Comparison of ENCODE assay signal across 10 cellular contexts in the genomic region with DNA sequence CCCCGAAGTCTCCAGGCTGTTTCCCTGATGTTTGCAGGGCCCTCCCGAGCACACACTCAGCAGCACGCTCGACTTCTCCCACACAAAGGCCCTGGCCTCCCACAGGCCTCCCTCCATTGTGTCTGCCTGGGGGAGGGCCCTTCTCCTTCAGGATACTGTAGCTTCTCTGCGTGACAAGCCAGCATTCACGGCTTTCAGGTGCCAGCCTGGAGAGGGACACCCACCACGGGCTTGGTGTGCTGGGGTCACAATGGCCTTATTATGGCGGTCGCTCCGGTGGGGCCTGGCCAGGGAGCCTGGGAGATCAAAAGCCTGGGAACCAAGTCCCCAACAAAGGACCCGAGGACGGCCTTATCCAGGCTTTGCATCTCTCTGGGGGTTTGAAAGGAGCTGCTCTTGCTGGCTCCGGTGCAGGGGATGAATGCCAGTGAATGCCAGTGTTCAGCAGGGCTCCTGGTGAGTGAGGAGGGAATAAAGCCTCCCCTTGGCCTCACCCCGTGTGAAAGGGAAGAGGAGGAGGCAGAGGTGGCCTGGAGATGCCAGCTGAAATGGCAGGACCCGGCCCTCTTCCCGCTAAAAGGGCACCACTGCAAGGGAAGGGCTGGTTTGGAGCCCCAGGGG. TPM values are rescaled to one million over a fixed set of nuclear protein-coding genes. Genes with fewer than 3 reads are reported as not detected.
DNase-seq lines count a peak whose midpoint lies in the region; ATAC-seq and TF ChIP-seq lines count a peak whose summit lies in the region.
"Had no signal": no experiment of that assay in that cellular context is flagged by ENCODE, and none has a peak within 500 bp of the region (broad histone marks: within the 10 kb centered on the region; RNA-seq: fewer than 3 reads in every experiment).

No MANE protein-coding gene starts in this region.

- whole genome bisulfite sequencing in gastroesophageal sphincter (ENCODE audit: low coverage in 1 of 2), 2 donors = 40 to 93% methylated on average over 1 to 3 of the region's 16 CpGs

- H3K27me3 ChIP-seq in gastroesophageal sphincter = no peaks in the 10 kb centered on the region

- H3K27ac Mint-ChIP-seq in activated CD8-positive, alpha-beta T cell treated with anti-CD3 and anti-CD28 coated beads, Interleukin-2, amount 10 ng/mL, durations not matched to agents 7 days and 5 days = no peak overlapping the region

- no peak for TF ChIP-seq CTCF in gastroesophageal sphincter (IDR thresholded peaks at IDR 0.05)

- H3K27ac ChIP-seq in gastroesophageal sphincter = peak overlapping the region in 3 of 4 donors; percentile 55 to 74 (median 73)

- H3K4me3 Mint-ChIP-seq in activated CD8-positive, alpha-beta T cell treated with anti-CD3 and anti-CD28 coated beads, Interleukin-2, amount 10 ng/mL, durations not matched to agents 7 days and 5 days = no peak overlapping the region

- DNase-seq in ELR (ENCODE audit: low read depth) = peak; percentile 14
- DNase-seq in RPMI7951 (ENCODE audit: low read depth) = peak; percentile 39
- DNase-seq in retina = peak; percentile 91
- DNase-seq in effector CD8-positive, alpha-beta T cell (lab: John Stamatoyannopoulos, UW) = no peak
- DNase-seq in SKM-1 treated with dmso at 0.1 percent for 144 hours (lab: John Stamatoyannopoulos, UW; ENCODE audit: unreplicated experiment) = no peak
- DNase-seq in activated CD8-positive, alpha-beta T cell treated with anti-CD3 and anti-CD28 coated beads, Interleukin-2, amount 10 ng/mL, durations not matched to agents 7 days and 5 days = no peak
- DNase-seq: activated CD4-positive, alpha-beta T cell treated with anti-CD3 and anti-CD28 coated beads, Interleukin-2, amount 50 U/mL, for 4 hours; NCI-H1930 had no signal

- POLR2A ChIA-PET in activated CD8-positive, alpha-beta T cell treated with anti-CD3 and anti-CD28 coated beads, Interleukin-2, amount 10 ng/mL, durations not matched to agents 7 days and 5 days (lab: Charles Lee) = no interaction called here

- H3K36me3 Mint-ChIP-seq in activated CD8-positive, alpha-beta T cell treated with anti-CD3 and anti-CD28 coated beads, Interleukin-2, amount 10 ng/mL, durations not matched to agents 7 days and 5 days (ENCODE audit: low read depth) = no peaks in the 10 kb centered on the region

- H3K36me3 ChIP-seq in gastroesophageal sphincter = no peaks in the 10 kb centered on the region

- H3K9me3 ChIP-seq in gastroesophageal sphincter = no peaks in the 10 kb centered on the region

- peaks cover 0 to 43% (median 9%) of the 10 kb centered on the region in 3 donors for H3K4me1 ChIP-seq in gastroesophageal sphincter

- H3K27me3 Mint-ChIP-seq in activated CD8-positive, alpha-beta T cell treated with anti-CD3 and anti-CD28 coated beads, Interleukin-2, amount 10 ng/mL, durations not matched to agents 7 days and 5 days (ENCODE audit: low read depth) = no peaks in the 10 kb centered on the region

- no peak for TF ChIP-seq POLR2A in gastroesophageal sphincter (IDR thresholded peaks at IDR 0.05)

- CTCF ChIA-PET in activated CD8-positive, alpha-beta T cell treated with anti-CD3 and anti-CD28 coated beads, Interleukin-2, amount 10 ng/mL, durations not matched to agents 7 days and 5 days (lab: Charles Lee) = interaction anchor here (1.6 kb wide), 1 partner anchor 163 kb away, joined by 3 read pairs; no protein-coding TSS in a partner anchor

- H3K4me3 ChIP-seq in gastroesophageal sphincter = no peak overlapping the region

- H3K9me3 Mint-ChIP-seq in activated CD8-positive, alpha-beta T cell treated with anti-CD3 and anti-CD28 coated beads, Interleukin-2, amount 10 ng/mL, durations not matched to agents 7 days and 5 days (ENCODE audit: insufficient read depth) = no peaks in the 10 kb centered on the region

- ATAC-seq in gastroesophageal sphincter (no peak), GM21381 (IDR thresholded peaks at IDR 0.05; ENCODE audit: unreplicated experiment) (no peak)
- ATAC-seq in activated CD8-positive, alpha-beta T cell treated with anti-CD3 and anti-CD28 coated beads, Interleukin-2, amount 10 ng/mL, durations not matched to agents 7 days and 5 days = no peak

- no peak for TF ChIP-seq EP300 in gastroesophageal sphincter (IDR thresholded peaks at IDR 0.05)

- peaks cover 45% of the 10 kb centered on the region for H3K4me1 Mint-ChIP-seq in activated CD8-positive, alpha-beta T cell treated with anti-CD3 and anti-CD28 coated beads, Interleukin-2, amount 10 ng/mL, durations not matched to agents 7 days and 5 days (ENCODE audit: low read depth)

RNA-seq across cellular contexts. Expression of a gene that starts 55.0 kb away (rescaled TPM):
- 5.0 and 7.2 TPM in 2 replicates for total RNA-seq in RPMI7951 (2014; rRNA removed; shearing (Covaris generic))
- total RNA-seq in gastroesophageal sphincter = 10 to 100 TPM; 13.5 to 17.0 (median 16.1) TPM
- total RNA-seq in activated CD8-positive, alpha-beta T cell treated with anti-CD3 and anti-CD28 coated beads, Interleukin-2, amount 10 ng/mL, durations not matched to agents 7 days and 5 days = 1 to 10 TPM; 8.8 to 9.1 TPM

Comparison
In these comparisons a context has a peak if more than half of its experiments do, and no peak if none do; other contexts are left out.
1. DNase-seq: peak in ELR (single experiment), RPMI7951 (single experiment) and retina (single experiment); none in effector CD8-positive, alpha-beta T cell (single experiment), SKM-1 treated with dmso at 0.1 percent for 144 hours (single experiment) and activated CD8-positive, alpha-beta T cell treated with anti-CD3 and anti-CD28 coated beads, Interleukin-2, amount 10 ng/mL, durations not matched to agents 7 days and 5 days (single experiment).